In the genomic region with DNA sequence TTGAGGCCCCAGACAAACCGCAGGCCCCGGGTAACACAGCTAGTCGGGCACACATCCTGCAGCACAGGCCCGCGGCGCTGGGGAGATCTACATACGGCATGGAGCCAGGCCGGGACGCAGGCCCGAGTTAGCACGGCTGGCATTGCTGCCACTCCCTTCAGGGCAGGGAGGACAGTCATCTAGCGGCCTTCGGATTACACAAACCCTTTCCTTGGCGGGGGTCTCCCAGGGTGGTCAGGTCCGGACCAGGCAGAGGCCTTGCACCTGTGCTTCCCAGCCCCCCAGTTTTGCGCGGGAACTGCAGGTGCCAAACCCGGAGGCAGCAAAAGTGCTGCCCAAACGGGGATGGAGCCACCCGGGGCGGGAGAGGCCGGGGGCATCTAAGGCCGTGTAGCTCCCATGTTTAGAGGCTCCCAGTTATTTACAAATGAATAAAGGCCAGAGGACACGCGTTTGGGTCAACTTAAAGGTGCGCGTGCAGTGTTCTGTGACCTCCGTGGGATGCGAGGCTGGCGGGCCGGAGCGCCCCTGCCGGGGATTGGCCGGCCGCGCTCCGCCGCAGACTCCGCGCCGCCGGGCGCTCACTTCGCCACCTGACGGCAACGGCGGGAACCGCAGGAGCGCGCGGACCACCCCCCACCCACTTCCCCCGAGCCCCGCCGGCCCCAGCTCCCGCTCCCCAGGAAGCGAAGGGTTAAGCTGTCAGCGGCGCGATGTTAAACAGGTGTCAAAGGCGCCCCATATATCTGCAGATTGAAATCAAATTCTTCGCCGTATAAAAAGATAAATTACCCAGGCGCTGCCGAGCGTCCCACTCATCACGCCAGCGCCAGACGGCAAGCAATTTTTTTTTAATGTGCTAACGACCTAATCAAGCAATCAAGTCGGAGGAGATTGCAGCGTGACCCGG, we compare ENCODE assay signal across 8 cellular contexts. TPM values are rescaled to one million over a fixed set of nuclear protein-coding genes. Genes with fewer than 3 reads are reported as not detected.
A peak's percentile ranks its signal among the peaks of the same experiment; 100 is the strongest.
DNase-seq lines count a peak whose midpoint lies in the region; ATAC-seq and TF ChIP-seq lines count a peak whose summit lies in the region.

No MANE protein-coding gene starts in this region.

- no peak overlapping the region for H3K14ac ChIP-seq in H9 (ENCODE audit: insufficient read depth, low read length)

- no peak overlapping the region for H3K18ac ChIP-seq in H9 (ENCODE audit: insufficient read length, low read depth, low read length)

- no peak overlapping the region for H3K4ac ChIP-seq in H9 (ENCODE audit: low read depth, low read length)

- H3K79me1 ChIP-seq in H9 (ENCODE audit: insufficient read depth, low read depth, low read length, poor library complexity, severe bottlenecking), result no peaks in the 10 kb centered on the region

- H2BK12ac ChIP-seq in H9 (ENCODE audit: insufficient read length, low read depth, low read length), result no peak overlapping the region

- POLR2A ChIA-PET in CD8-positive, alpha-beta T cell (lab: Charles Lee), result interaction anchor here (0.9 kb wide), 1 partner anchor 45 kb away, joined by 3 read pairs; the partner anchor contains the start of gene ABCD4
- POLR2A ChIA-PET in activated CD4-positive, alpha-beta T cell treated with anti-CD3 and anti-CD28 coated beads for 36 hours (lab: Charles Lee), result no interaction called here

- H3K9me3 Mint-ChIP-seq in CD8-positive, alpha-beta T cell, result no peaks in the 10 kb centered on the region
- H3K9me3 Mint-ChIP-seq in H9, result no peaks in the 10 kb centered on the region; a peak in 1 of 5 replicates
- no peaks in the 10 kb centered on the region for H3K9me3 Mint-ChIP-seq in activated CD4-positive, alpha-beta T cell treated with anti-CD3 and anti-CD28 coated beads for 36 hours (ENCODE audit: low read depth)

- peak overlapping the region; percentile 63 for H3K4me3 ChIP-seq in CD8-positive, alpha-beta T cell (ENCODE audit: low read depth, low read length)
- H3K4me3 ChIP-seq in coronary artery, result peak overlapping the region; percentile 73
- H3K4me3 ChIP-seq in lower lobe of right lung, result peak overlapping the region; percentile 68

- no peak overlapping the region for H2BK20ac ChIP-seq in H9 (ENCODE audit: low read depth, low read length, poor library complexity, severe bottlenecking)

- no peak overlapping the region for H3K27ac Mint-ChIP-seq in CD8-positive, alpha-beta T cell
- H3K27ac Mint-ChIP-seq in H9, result no peak overlapping the region
- H3K27ac Mint-ChIP-seq in activated CD4-positive, alpha-beta T cell treated with anti-CD3 and anti-CD28 coated beads for 36 hours, result peak overlapping the region; percentile 42

- H3K4me3 Mint-ChIP-seq in CD8-positive, alpha-beta T cell, result peak overlapping the region; percentile 83
- H3K4me3 Mint-ChIP-seq in H9, result peak overlapping the region; percentile 71 to 89
- H3K4me3 Mint-ChIP-seq in activated CD4-positive, alpha-beta T cell treated with anti-CD3 and anti-CD28 coated beads for 36 hours, result peak overlapping the region; percentile 69

- peaks cover 11% of the 10 kb centered on the region for H3K27me3 Mint-ChIP-seq in CD8-positive, alpha-beta T cell (ENCODE audit: low read depth)
- peaks cover 64% of the 10 kb centered on the region for H3K27me3 Mint-ChIP-seq in H9 (ENCODE audit: low read depth)
- H3K27me3 Mint-ChIP-seq in activated CD4-positive, alpha-beta T cell treated with anti-CD3 and anti-CD28 coated beads for 36 hours, result peaks cover 3% of the 10 kb centered on the region

- H4K91ac ChIP-seq in H9 (ENCODE audit: insufficient read length, low read depth, low read length), result no peak overlapping the region

- H3K9ac ChIP-seq in H9 (ENCODE audit: extremely low read depth, insufficient read length, low read length), result no peak overlapping the region

- peaks cover 9% of the 10 kb centered on the region for H3K23me2 ChIP-seq in H9 (ENCODE audit: insufficient read length, low read depth, low read length, poor library complexity, severe bottlenecking)

- no peak overlapping the region for H2BK5ac ChIP-seq in H9 (ENCODE audit: insufficient read length, low read length)

- H4K5ac ChIP-seq in H9 (ENCODE audit: insufficient read length, low read depth, low read length), result no peak overlapping the region

- WGBS in H9 (ENCODE audit: extremely low coverage, insufficient read length, low lambda C conversion rate), result no CpG with 5 or more reads among the region's 72 CpGs

- no peaks in the 10 kb centered on the region for H3K36me3 ChIP-seq in CD8-positive, alpha-beta T cell (ENCODE audit: insufficient read depth, low read length)
- no peaks in the 10 kb centered on the region for H3K36me3 ChIP-seq in lower lobe of right lung

- no peak overlapping the region for H4K8ac ChIP-seq in H9 (replicated peaks; ENCODE audit: insufficient read length, low read depth, low read length)

- peak overlapping the region; percentile 68 for H3K4me2 ChIP-seq in H9 (ENCODE audit: insufficient read depth, insufficient read length, low read length)

- peak; percentile 98 for TF ChIP-seq CTCF in CD8-positive, alpha-beta T cell (IDR thresholded peaks at IDR 0.05)
- peak; percentile 96 for TF ChIP-seq CTCF in H9 (conservative IDR thresholded peaks at IDR 0.05)
- peak; percentile 99 for TF ChIP-seq CTCF in coronary artery (IDR thresholded peaks at IDR 0.05)
- TF ChIP-seq CTCF in lower lobe of right lung (IDR thresholded peaks at IDR 0.05), result peak; percentile 98

- H3K23ac ChIP-seq in H9 (ENCODE audit: insufficient read length, low read depth, low read length), result no peak overlapping the region

- CTCF ChIA-PET in CD8-positive, alpha-beta T cell (lab: Charles Lee), result interaction anchor here (0.6 to 2.3 kb wide), 13 partner anchors 8 to 1424 kb away, joined by 3 to 10 read pairs (median 3); no protein-coding TSS in a partner anchor
- CTCF ChIA-PET in activated CD4-positive, alpha-beta T cell treated with anti-CD3 and anti-CD28 coated beads for 36 hours (lab: Charles Lee), result interaction anchor here (0.6 to 2.2 kb wide), 14 partner anchors 10 to 157 kb away, joined by 3 to 9 read pairs (median 3); no protein-coding TSS in a partner anchor

- DNase-seq in CD8-positive, alpha-beta T cell, result peak; percentile 36 to 79 (median 55)
- DNase-seq in H9, result peak; percentile 72
- DNase-seq in NCI-H1694 treated with DMSO at 0.1 percent for 48 hours (lab: John Stamatoyannopoulos, UW), result peak; percentile 93
- DNase-seq in activated CD4-positive, alpha-beta T cell treated with anti-CD3 and anti-CD28 coated beads for 36 hours, result peak; percentile 77
- DNase-seq in coronary artery (ENCODE audit: low spot score), result no peak
- peak; percentile 66 for DNase-seq in lower lobe of right lung
- peak; percentile 7 to 62 (median 45) for DNase-seq in stimulated activated CD4-positive, alpha-beta T cell treated with anti-CD3 and anti-CD28 coated beads, TNF-alpha, amount 100 ng/mL, for 1 hour (ENCODE audit: low read depth in 3 of 3, low spot score in 1 of 3)

- H3K56ac ChIP-seq in H9 (ENCODE audit: insufficient read length, low read depth, low read length), result no peak overlapping the region

- H3K36me3 Mint-ChIP-seq in CD8-positive, alpha-beta T cell, result no peaks in the 10 kb centered on the region
- H3K36me3 Mint-ChIP-seq in H9 (ENCODE audit: insufficient read depth in 1 of 3, low read depth in 3 of 3), result no peaks in the 10 kb centered on the region
- H3K36me3 Mint-ChIP-seq in activated CD4-positive, alpha-beta T cell treated with anti-CD3 and anti-CD28 coated beads for 36 hours (ENCODE audit: low read depth), result no peaks in the 10 kb centered on the region

- peak; percentile 97 for ATAC-seq in CD8-positive, alpha-beta T cell
- peak; percentile 89 for ATAC-seq in activated CD4-positive, alpha-beta T cell treated with anti-CD3 and anti-CD28 coated beads for 36 hours
- ATAC-seq in lower lobe of right lung (peak; percentile 94), HG02938 (IDR thresholded peaks at IDR 0.05; ENCODE audit: unreplicated experiment) (no peak)

- H3K79me2 ChIP-seq in H9 (ENCODE audit: insufficient read depth, low read length), result no peaks in the 10 kb centered on the region

- no peak overlapping the region for H2BK15ac ChIP-seq in H9 (ENCODE audit: low read depth, low read length)

- H2BK120ac ChIP-seq in H9 (ENCODE audit: low read depth, low read length, poor library complexity, severe bottlenecking), result no peak overlapping the region

- peaks cover 6% of the 10 kb centered on the region for H3K4me1 ChIP-seq in CD8-positive, alpha-beta T cell (ENCODE audit: insufficient read depth, low read length)
- H3K4me1 ChIP-seq in H9 (ENCODE audit: insufficient read depth, low read length) (no peaks in the 10 kb centered on the region), lower lobe of right lung (peaks cover 16% of the 10 kb centered on the region)

- no peak overlapping the region for H2AK5ac ChIP-seq in H9 (ENCODE audit: insufficient read length, low read length)

- no peaks in the 10 kb centered on the region for H4K20me1 ChIP-seq in H9 (ENCODE audit: control insufficient read depth, insufficient read depth, insufficient read length)

- no peak overlapping the region for H3K27ac ChIP-seq in CD8-positive, alpha-beta T cell (ENCODE audit: low read depth, low read length)
- no peak overlapping the region for H3K27ac ChIP-seq in H9 (ENCODE audit: insufficient read length, low read depth, low read length)
- no peak overlapping the region for H3K27ac ChIP-seq in coronary artery
- no peak overlapping the region for H3K27ac ChIP-seq in lower lobe of right lung

- no peak overlapping the region for H3T11ph ChIP-seq in H9 (ENCODE audit: low read length)

- H3K27me3 ChIP-seq in CD8-positive, alpha-beta T cell (ENCODE audit: insufficient read depth, low read length), result no peaks in the 10 kb centered on the region
- H3K27me3 ChIP-seq in H9 (ENCODE audit: insufficient read depth, low read length) (peaks cover 12% of the 10 kb centered on the region; the same call in 1 of the 2 replicates), lower lobe of right lung (ENCODE audit: low read depth) (peaks cover 9% of the 10 kb centered on the region)

- peaks cover 6% of the 10 kb centered on the region for H3K4me1 Mint-ChIP-seq in CD8-positive, alpha-beta T cell (ENCODE audit: low read depth)
- H3K4me1 Mint-ChIP-seq in H9, result 0 out of 4 replicates have a peak, but pooled peaks cover 0 to 3% of the 10 kb centered on the region in 2 experiments
- peaks cover 7% of the 10 kb centered on the region for H3K4me1 Mint-ChIP-seq in activated CD4-positive, alpha-beta T cell treated with anti-CD3 and anti-CD28 coated beads for 36 hours

- intact Hi-C loops in CD8-positive, alpha-beta T cell (cut with DNase I, micrococcal nuclease), result loop anchor here (1.0 to 10.0 kb wide), 2 partner anchors 146 to 243 kb away; partner anchors contain the start of genes BBOF1 (in 1 of the 2) and ENTPD5 (in 1 of the 2)
- intact Hi-C loops in activated CD4-positive, alpha-beta T cell treated with anti-CD3 and anti-CD28 coated beads for 36 hours (cut with DNase I, micrococcal nuclease), result loop anchor here in 1 of 2 experiments (1.0 kb wide), 5 partner anchors 40 to 236 kb away; partner anchors contain the start of genes ABCD4, ALDH6A1, ISCA2 and LIN52
- intact Hi-C loops in lower lobe of right lung (cut with DNase I), result loop anchor here (10.0 kb wide), 1 partner anchor 143 kb away; no protein-coding TSS in a partner anchor

- H3K9me3 ChIP-seq in CD8-positive, alpha-beta T cell (ENCODE audit: low read length), result no peaks in the 10 kb centered on the region
- H3K9me3 ChIP-seq in H9 (ENCODE audit: control insufficient read depth, low read depth, low read length) (no peaks in the 10 kb centered on the region), lower lobe of right lung (no peaks in the 10 kb centered on the region)

- no peak overlapping the region for H2AFZ ChIP-seq in H9 (ENCODE audit: low read length)

RNA-seq across cellular contexts. Expression of gene VSX2, which starts 18.1 kb away (rescaled TPM):
- not detected for total RNA-seq in CD8-positive, alpha-beta T cell
- total RNA-seq in H9 (2021) (not detected in 2 replicates), lower lobe of right lung (not detected)
- total RNA-seq in activated CD4-positive, alpha-beta T cell treated with anti-CD3 and anti-CD28 coated beads for 36 hours, result not detected

RNA-seq across cellular contexts. Expression of gene ABCD4, which starts 45.4 kb away (rescaled TPM):
- 10 to 100 TPM; 67.5 to 76.9 TPM for total RNA-seq in CD8-positive, alpha-beta T cell
- total RNA-seq in H9 (2021) (79.1 and 80.9 TPM in 2 replicates), lower lobe of right lung (53.3 TPM)
- total RNA-seq in activated CD4-positive, alpha-beta T cell treated with anti-CD3 and anti-CD28 coated beads for 36 hours, result 10 to 100 TPM; 43.0 to 43.1 TPM
